ENCODE assay signal across 14 cellular contexts in genomic region chr11:117856892-117857291, GRCh38. TPM values are rescaled to one million over a fixed set of nuclear protein-coding genes. Genes with fewer than 3 reads are reported as not detected.
A peak's percentile ranks its signal among the peaks of the same experiment; 100 is the strongest.
DNase-seq lines count a peak whose midpoint lies in the region; ATAC-seq and TF ChIP-seq lines count a peak whose summit lies in the region.
"Had no signal": no experiment of that assay in that cellular context is flagged by ENCODE, and none has a peak within 500 bp of the region (broad histone marks: within the 10 kb centered on the region; RNA-seq: fewer than 3 reads in every experiment).

No MANE protein-coding gene starts in this region.

- H3K4me3 Mint-ChIP-seq in CD14-positive monocyte (no peak overlapping the region), H9 (no peak overlapping the region), endodermal cell (no peak overlapping the region)

- no peak overlapping the region for H4K5ac ChIP-seq in H9 (ENCODE audit: insufficient read length, low read depth, low read length)

- H3K4me1 Mint-ChIP-seq in CD14-positive monocyte: peaks cover 20% of the 10 kb centered on the region
- H3K4me1 Mint-ChIP-seq in H9: peaks cover 22 to 41% of the 10 kb centered on the region in 2 experiments
- peaks cover 3% of the 10 kb centered on the region for H3K4me1 Mint-ChIP-seq in endodermal cell

- H3K27me3 ChIP-seq in H9 (ENCODE audit: insufficient read depth, low read length) (no peaks in the 10 kb centered on the region), endodermal cell (ENCODE audit: control insufficient read depth, insufficient read depth, low read length, poor library complexity, severe bottlenecking) (no peaks in the 10 kb centered on the region), BE2C (no peaks in the 10 kb centered on the region)

- no peaks in the 10 kb centered on the region for H3K23me2 ChIP-seq in H9 (ENCODE audit: insufficient read length, low read depth, low read length, poor library complexity, severe bottlenecking)

- no peak overlapping the region for H3K4me2 ChIP-seq in H9 (ENCODE audit: insufficient read depth, insufficient read length, low read length)

- no peak overlapping the region for H4K91ac ChIP-seq in H9 (ENCODE audit: insufficient read length, low read depth, low read length)

- H3K18ac ChIP-seq in H9 (ENCODE audit: insufficient read length, low read depth, low read length): no peak overlapping the region

- H3K27ac ChIP-seq in H9 (ENCODE audit: insufficient read length, low read depth, low read length) (no peak overlapping the region), endodermal cell (ENCODE audit: low read depth, low read length) (no peak overlapping the region)

- no peak overlapping the region for H2BK15ac ChIP-seq in H9 (ENCODE audit: low read depth, low read length)

- peaks cover 0 to 5% (median 1%) of the 10 kb centered on the region in 3 donors for H3K27me3 Mint-ChIP-seq in CD14-positive monocyte (ENCODE audit: low read depth in 3 of 3)
- no peaks in the 10 kb centered on the region; the same call in none of the 2 replicates for H3K27me3 Mint-ChIP-seq in H9 (ENCODE audit: low read depth)
- H3K27me3 Mint-ChIP-seq in endodermal cell (ENCODE audit: insufficient read depth): no peaks in the 10 kb centered on the region

- H3K23ac ChIP-seq in H9 (ENCODE audit: insufficient read length, low read depth, low read length): no peak overlapping the region

- H3K56ac ChIP-seq in H9 (ENCODE audit: insufficient read length, low read depth, low read length): no peak overlapping the region

- H3K79me2 ChIP-seq in H9 (ENCODE audit: insufficient read depth, low read length): no peaks in the 10 kb centered on the region

- H3K4ac ChIP-seq in H9 (ENCODE audit: low read depth, low read length): no peak overlapping the region

- H2AFZ ChIP-seq in H9 (ENCODE audit: low read length): no peak overlapping the region

- no peak overlapping the region for H3K9ac ChIP-seq in H9 (ENCODE audit: extremely low read depth, insufficient read length, low read length)
- H3K9ac ChIP-seq in endodermal cell (ENCODE audit: extremely low read depth, low read length, poor library complexity, severe bottlenecking): no peak overlapping the region

- POLR2A ChIA-PET in HEK293T (lab: Yijun Ruan, JAX): no interaction called here

- no peaks in the 10 kb centered on the region for H3K36me3 Mint-ChIP-seq in CD14-positive monocyte
- H3K36me3 Mint-ChIP-seq in H9 (ENCODE audit: insufficient read depth in 1 of 3, low read depth in 3 of 3): peaks cover 0 to 17% (median 15%) of the 10 kb centered on the region in 3 experiments; a peak in 6 of 7 replicates
- peaks cover 2% of the 10 kb centered on the region for H3K36me3 Mint-ChIP-seq in endodermal cell (ENCODE audit: low read depth)

- TF ChIP-seq CTCF in CD14-positive monocyte (IDR thresholded peaks at IDR 0.05) (no peak), H9 (conservative IDR thresholded peaks at IDR 0.05) (no peak), endodermal cell (conservative IDR thresholded peaks at IDR 0.05) (no peak), BE2C (IDR thresholded peaks at IDR 0.05; ENCODE audit: low read depth, low read length) (no peak), GM20000 (IDR thresholded peaks at IDR 0.05; ENCODE audit: extremely low read depth, missing control alignments) (no peak)

- no peak overlapping the region for H2BK12ac ChIP-seq in H9 (ENCODE audit: insufficient read length, low read depth, low read length)

- intact Hi-C loops in CD14-positive monocyte (cut with micrococcal nuclease): loop anchor here in 1 of 2 donors (10.0 kb wide), 1 partner anchor 48 kb away; no protein-coding TSS in a partner anchor
- intact Hi-C loops in sciatic nerve (cut with DNase I): no loop called here

- H2BK5ac ChIP-seq in H9 (ENCODE audit: insufficient read length, low read length): no peak overlapping the region

- H3K36me3 ChIP-seq in endodermal cell (ENCODE audit: control insufficient read depth, insufficient read depth, low read length) (peaks cover 9% of the 10 kb centered on the region), BE2C (peaks cover 28% of the 10 kb centered on the region)

- H3K27ac Mint-ChIP-seq in CD14-positive monocyte (peak overlapping the region in 6 of 7 donors; percentile 15 to 75 (median 66)), H9 (no peak overlapping the region), endodermal cell (no peak overlapping the region)

- no peak overlapping the region for H2AK5ac ChIP-seq in H9 (ENCODE audit: insufficient read length, low read length)

- CTCF ChIA-PET in HEK293T (lab: Yijun Ruan, JAX): no interaction called here

- no peaks in the 10 kb centered on the region for H3K79me1 ChIP-seq in H9 (ENCODE audit: insufficient read depth, low read depth, low read length, poor library complexity, severe bottlenecking)

- H3K9me3 ChIP-seq in H9 (ENCODE audit: control insufficient read depth, low read depth, low read length): no peaks in the 10 kb centered on the region
- no peaks in the 10 kb centered on the region for H3K9me3 ChIP-seq in endodermal cell (ENCODE audit: control insufficient read depth, low read length)
- no peaks in the 10 kb centered on the region for H3K9me3 ChIP-seq in BE2C

- no CpG with 5 or more reads among the region's 2 CpGs for WGBS in H9 (ENCODE audit: extremely low coverage, insufficient read length, low lambda C conversion rate)
- 95 to 100% methylated on average over 2 of the region's 2 CpGs for WGBS in endodermal cell (ENCODE audit: insufficient coverage in 1 of 2, insufficient read length in 1 of 2), 2 experiments

- DNase-seq in CD14-positive monocyte (ENCODE audit: low spot score): no peak
- peak; percentile 7 for DNase-seq in H9
- peak; percentile 9 for DNase-seq in endodermal cell
- peak; percentile 34 for DNase-seq in sciatic nerve (ENCODE audit: low spot score)
- no peak for DNase-seq in BE2C
- no peak for DNase-seq in GM20000 (ENCODE audit: low spot score)
- no peak for DNase-seq in HEK293T (ENCODE audit: extremely low spot score)
- DNase-seq: NCI-H1417 treated with DMSO at 0.1 percent for 48 hours, NCI-H2029, NCI-H526 had no signal

- no peak overlapping the region for H3K4me3 ChIP-seq in endodermal cell (ENCODE audit: low read length)
- H3K4me3 ChIP-seq in BE2C (ENCODE audit: low read depth, low read length): no peak overlapping the region

- H3K14ac ChIP-seq in H9 (ENCODE audit: insufficient read depth, low read length): no peak overlapping the region

- no peak overlapping the region for H2BK20ac ChIP-seq in H9 (ENCODE audit: low read depth, low read length, poor library complexity, severe bottlenecking)

- no peaks in the 10 kb centered on the region for H4K20me1 ChIP-seq in H9 (ENCODE audit: control insufficient read depth, insufficient read depth, insufficient read length)

- peaks cover 7 to 15% (median 12%) of the 10 kb centered on the region in 7 donors for H3K9me3 Mint-ChIP-seq in CD14-positive monocyte
- H3K9me3 Mint-ChIP-seq in H9: peaks cover 6 to 10% of the 10 kb centered on the region in 2 experiments
- H3K9me3 Mint-ChIP-seq in endodermal cell: no peaks in the 10 kb centered on the region

- H2BK120ac ChIP-seq in H9 (ENCODE audit: low read depth, low read length, poor library complexity, severe bottlenecking): no peak overlapping the region

- H3K4me1 ChIP-seq in H9 (ENCODE audit: insufficient read depth, low read length) (peaks cover 3% of the 10 kb centered on the region; the same call in 1 of the 2 replicates), endodermal cell (ENCODE audit: control insufficient read depth, insufficient read depth, low read length) (peaks cover 6% of the 10 kb centered on the region), BE2C (peaks cover 13% of the 10 kb centered on the region)

- no peak for ATAC-seq in sciatic nerve

- H4K8ac ChIP-seq in H9 (replicated peaks; ENCODE audit: insufficient read length, low read depth, low read length): no peak overlapping the region

- no peak overlapping the region for H3T11ph ChIP-seq in H9 (ENCODE audit: low read length)

TF ChIP-seq in HEK293T, 16 proteins besides CTCF, POLR2A, EP300 and RAD21 (continues in another document):
- TF ChIP-seq ZNF384 (IDR thresholded peaks at IDR 0.05) (no peak), FOXK2 (IDR thresholded peaks at IDR 0.05) (no peak), CTBP1 (IDR thresholded peaks at IDR 0.05; ENCODE audit: borderline replicate concordance) (no peak), TARDBP (IDR thresholded peaks at IDR 0.05) (no peak), FOXA1 (IDR thresholded peaks at IDR 0.05) (no peak), BHLHE40 (IDR thresholded peaks at IDR 0.05; ENCODE audit: borderline replicate concordance) (no peak), FOXM1 (IDR thresholded peaks at IDR 0.05; ENCODE audit: borderline replicate concordance) (no peak), ELF4 (IDR thresholded peaks at IDR 0.05) (no peak), NFRKB (IDR thresholded peaks at IDR 0.05) (no peak), LEF1 (IDR thresholded peaks at IDR 0.05; ENCODE audit: borderline replicate concordance) (no peak), SP1 (IDR thresholded peaks at IDR 0.05) (no peak), HDGF (IDR thresholded peaks at IDR 0.05; ENCODE audit: borderline replicate concordance) (no peak)
- TF ChIP-seq, protein P1, sequence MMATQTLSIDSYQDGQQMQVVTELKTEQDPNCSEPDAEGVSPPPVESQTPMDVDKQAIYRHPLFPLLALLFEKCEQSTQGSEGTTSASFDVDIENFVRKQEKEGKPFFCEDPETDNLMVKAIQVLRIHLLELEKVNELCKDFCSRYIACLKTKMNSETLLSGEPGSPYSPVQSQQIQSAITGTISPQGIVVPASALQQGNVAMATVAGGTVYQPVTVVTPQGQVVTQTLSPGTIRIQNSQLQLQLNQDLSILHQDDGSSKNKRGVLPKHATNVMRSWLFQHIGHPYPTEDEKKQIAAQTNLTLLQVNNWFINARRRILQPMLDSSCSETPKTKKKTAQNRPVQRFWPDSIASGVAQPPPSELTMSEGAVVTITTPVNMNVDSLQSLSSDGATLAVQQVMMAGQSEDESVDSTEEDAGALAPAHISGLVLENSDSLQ (IDR thresholded peaks at IDR 0.05): no peak

RNA-seq across cellular contexts. Expression of gene FXYD6, which starts 19.6 kb away (rescaled TPM):
- 10 to 100 TPM; 36.4 to 44.1 TPM for polyA plus RNA-seq in CD14-positive monocyte
- total RNA-seq in H9 (2021): 16.3 and 18.3 TPM in 2 replicates
- total RNA-seq in endodermal cell: 10 to 100 TPM; 54.1 to 61.8 TPM
- 197 TPM for polyA plus RNA-seq in endodermal cell (2013, experiment 1 of 2)
- polyA plus RNA-seq in endodermal cell (2013, experiment 2 of 2): 184 TPM
- 141 TPM for total RNA-seq in sciatic nerve
- 242 TPM for polyA plus RNA-seq in BE2C (2012; ENCODE audit: insufficient read depth, insufficient read length, low read depth)
- total RNA-seq: OCI-LY7 had no signal
- polyA plus RNA-seq: BJ had no signal

RNA-seq across cellular contexts. Expression of gene FXYD2, which starts 32.3 kb away (rescaled TPM):
- 1 to 10 TPM; 2.5 to 4.4 TPM for polyA plus RNA-seq in CD14-positive monocyte
- total RNA-seq in H9 (2021) (0.70 and 0.79 TPM in 2 replicates), endodermal cell (1 to 10 TPM; 3.0 TPM), sciatic nerve (6.6 TPM)
- polyA plus RNA-seq in endodermal cell (2013, experiment 1 of 2): 1.0 TPM
- polyA plus RNA-seq in endodermal cell (2013, experiment 2 of 2): 1.3 TPM
- 0.77 TPM for polyA plus RNA-seq in BE2C (2012; ENCODE audit: insufficient read depth, insufficient read length, low read depth)
- total RNA-seq: OCI-LY7, RPMI7951 had no signal
- polyA plus RNA-seq: AG04450, BJ had no signal

RNA-seq across cellular contexts. Expression of gene DSCAML1, which starts 59.9 kb away (rescaled TPM):
- not detected for polyA plus RNA-seq in CD14-positive monocyte
- total RNA-seq in H9 (2021): 0.15 and 0.42 TPM in 2 replicates
- total RNA-seq in endodermal cell: 10 to 100 TPM in 1 of 2 donors, 1 to 10 TPM in 1; 5.6 to 10.9 TPM
- 1.4 TPM for polyA plus RNA-seq in endodermal cell (2013, experiment 1 of 2)
- polyA plus RNA-seq in endodermal cell (2013, experiment 2 of 2): 0.50 TPM
- total RNA-seq in sciatic nerve: 4.2 TPM
- polyA plus RNA-seq in BE2C (2012; ENCODE audit: insufficient read depth, insufficient read length, low read depth): 11.8 TPM
- total RNA-seq: OCI-LY7, RPMI7951 had no signal
- polyA plus RNA-seq: AG04450, BJ had no signal

Comparison
In these comparisons a context has a peak if more than half of its experiments do, and no peak if none do; other contexts are left out.
1. DNase-seq: peak in H9 (single experiment), endodermal cell (single experiment) and sciatic nerve (single experiment); none in CD14-positive monocyte (single experiment), BE2C (single experiment), GM20000 (single experiment) and HEK293T (single experiment).
2. H3K27ac Mint-ChIP-seq: peak in CD14-positive monocyte (6 of 7); none in H9 (0 of 3) and endodermal cell (single experiment).